Comparison of ENCODE assay signal across 29 cellular contexts in genomic region chr1:3274972-3275371, GRCh38.
DNase-seq lines count a peak whose midpoint lies in the region; ATAC-seq and TF ChIP-seq lines count a peak whose summit lies in the region.
"Had no signal": no experiment of that assay in that cellular context is flagged by ENCODE, and none has a peak within 500 bp of the region (broad histone marks: within the 10 kb centered on the region; RNA-seq: fewer than 3 reads in every experiment).

No MANE protein-coding gene starts in this region.

- no peak overlapping the region for H3K4me3 Mint-ChIP-seq in glutamatergic neuron (ENCODE audit: unreplicated experiment)
- H3K4me3 Mint-ChIP-seq: activated naive CD8-positive, alpha-beta T cell; CD4-positive, alpha-beta T cell; central memory CD8-positive, alpha-beta T cell; GM23338; mesothelial cell of epicardium; naive thymus-derived CD4-positive, alpha-beta T cell; stimulated activated naive CD8-positive, alpha-beta T cell treated with anti-CD3 and anti-CD28 coated beads, Interleukin-15, Interleukin-2, amounts not matched to agents 100 ng/mL and 50 ng/mL, for 24 hours had no signal

- no peak for DNase-seq in Right ventricle myocardium superior
- DNase-seq in cardiac septum (ENCODE audit: low spot score): no peak
- DNase-seq in astrocyte of the hippocampus (ENCODE audit: low read depth, low spot score): peak; percentile 50
- no peak for DNase-seq in neuronal stem cell (ENCODE audit: low spot score)
- no peak for DNase-seq in aorta
- DNase-seq in glutamatergic neuron: no peak
- DNase-seq in nucleus accumbens (lab: John Stamatoyannopoulos, UW): no peak
- DNase-seq: activated CD4-positive, alpha-beta T cell treated with anti-CD3 and anti-CD28 coated beads for 4 hours; activated CD8-positive, alpha-beta memory T cell treated with anti-CD3 and anti-CD28 coated beads for 24 hours; CD4-positive, alpha-beta T cell; dermis blood vessel endothelial cell; foreskin fibroblast; naive thymus-derived CD4-positive, alpha-beta T cell; NCI-H524 treated with DMSO at 0.1 percent for 48 hours; Peyer's patch; SJCRH30; stimulated activated CD4-positive, alpha-beta T cell treated with anti-CD3 and anti-CD28 coated beads, Interleukin-1b, Interleukin-23, amount 100 ng/mL, for 48 hours; T1000; testis; WERI-Rb-1 had no signal

- peaks cover 7% of the 10 kb centered on the region for H3K79me1 ChIP-seq in neuronal stem cell (ENCODE audit: low read depth, low read length)

- H2AFZ ChIP-seq in neuronal stem cell (ENCODE audit: low read length): no peak overlapping the region
- H2AFZ ChIP-seq: GM23338 had no signal

- WGBS in neuronal stem cell (ENCODE audit: extremely low coverage in 2 of 2, insufficient read length in 2 of 2, insufficient replicate concordance in 1 of 2), 2 donors: no CpG with 5 or more reads among the region's 12 CpGs
- WGBS in aorta, 2 donors: 69% methylated on average over 11 to 12 of the region's 12 CpGs

- H3K27me3 Mint-ChIP-seq in glutamatergic neuron (ENCODE audit: unreplicated experiment): peaks cover 2% of the 10 kb centered on the region
- H3K27me3 Mint-ChIP-seq: activated naive CD8-positive, alpha-beta T cell; CD4-positive, alpha-beta T cell; central memory CD8-positive, alpha-beta T cell; naive thymus-derived CD4-positive, alpha-beta T cell; stimulated activated naive CD8-positive, alpha-beta T cell treated with anti-CD3 and anti-CD28 coated beads, Interleukin-15, Interleukin-2, amounts not matched to agents 100 ng/mL and 50 ng/mL, for 24 hours had no signal

- no peak overlapping the region for H3K4me3 ChIP-seq in neuronal stem cell (ENCODE audit: low read length in 2 of 2)
- H3K4me3 ChIP-seq in aorta (ENCODE audit: low read length in 2 of 2): no peak overlapping the region
- H3K4me3 ChIP-seq: esophagus muscularis mucosa, GM23338, K562, Peyer's patch, SJCRH30, testis, vagina had no signal

- peaks cover 4% of the 10 kb centered on the region for H3K36me3 Mint-ChIP-seq in glutamatergic neuron (ENCODE audit: unreplicated experiment)
- H3K36me3 Mint-ChIP-seq: activated naive CD8-positive, alpha-beta T cell; mesothelial cell of epicardium; naive thymus-derived CD4-positive, alpha-beta T cell had no signal

- no peak overlapping the region for H3K4ac ChIP-seq in neuronal stem cell (ENCODE audit: low read length)

- H3K18ac ChIP-seq in neuronal stem cell (ENCODE audit: low read length): peak overlapping the region; percentile 29

- peak overlapping the region; percentile 22 for H3K23ac ChIP-seq in neuronal stem cell (ENCODE audit: low read depth, low read length, poor library complexity)

- H3K36me3 ChIP-seq in neuronal stem cell (replicated peaks in 1 of 2; ENCODE audit: control insufficient read depth in 2 of 2, insufficient read depth in 2 of 2, low read length in 2 of 2) (peaks cover 0 to 2% of the 10 kb centered on the region in 2 donors), aorta (ENCODE audit: control insufficient read depth in 1 of 2, insufficient read depth in 2 of 2, low read length in 1 of 2) (no peaks in the 10 kb centered on the region)
- H3K36me3 ChIP-seq: esophagus muscularis mucosa, Peyer's patch, SJCRH30, vagina, WERI-Rb-1 had no signal

- H3K27ac ChIP-seq in neuronal stem cell (replicated peaks; ENCODE audit: low read length): no peak overlapping the region
- H3K27ac ChIP-seq in aorta (ENCODE audit: low read depth in 1 of 2, low read length in 2 of 2): peak overlapping the region; percentile 87 to 93
- H3K27ac ChIP-seq: Peyer's patch, SJCRH30, testis, vagina, WERI-Rb-1 had no signal

- intact Hi-C loops in Right ventricle myocardium superior (cut with DNase I): loop anchor here (10.0 kb wide), 1 partner anchor 260 kb away; no protein-coding TSS in a partner anchor
- intact Hi-C loops in cardiac septum (cut with DNase I): no loop called here
- intact Hi-C loops in aorta (cut with DNase I): loop anchor here (5.0 kb wide), 4 partner anchors 37 to 198 kb away; no protein-coding TSS in a partner anchor

- H4K8ac ChIP-seq in neuronal stem cell (ENCODE audit: low read depth, low read length): no peak overlapping the region

- peaks cover 3% of the 10 kb centered on the region for H3K9me3 Mint-ChIP-seq in glutamatergic neuron (ENCODE audit: unreplicated experiment)
- H3K9me3 Mint-ChIP-seq: CD4-positive, alpha-beta T cell; central memory CD8-positive, alpha-beta T cell; mesothelial cell of epicardium; naive thymus-derived CD4-positive, alpha-beta T cell; stimulated activated naive CD8-positive, alpha-beta T cell treated with anti-CD3 and anti-CD28 coated beads, Interleukin-15, Interleukin-2, amounts not matched to agents 100 ng/mL and 50 ng/mL, for 24 hours had no signal

- H4K91ac ChIP-seq in neuronal stem cell (ENCODE audit: low read depth, low read length, poor library complexity): no peak overlapping the region

- H2BK12ac ChIP-seq in neuronal stem cell (ENCODE audit: low read length): no peak overlapping the region

- no peak for TF ChIP-seq CTCF in glutamatergic neuron (IDR thresholded peaks at IDR 0.05; ENCODE audit: partially characterized antibody, unreplicated experiment)

- peaks cover 0 to 2% of the 10 kb centered on the region in 2 donors for H3K9me3 ChIP-seq in neuronal stem cell (replicated peaks in 1 of 2; ENCODE audit: control insufficient read depth in 2 of 2, insufficient read depth in 1 of 2, low read depth in 1 of 2, low read length in 2 of 2)
- no peaks in the 10 kb centered on the region for H3K9me3 ChIP-seq in aorta (ENCODE audit: control insufficient read depth, low read length)
- H3K9me3 ChIP-seq: esophagus muscularis mucosa, Peyer's patch, SJCRH30, testis, vagina had no signal

- no peak overlapping the region for H3K9ac ChIP-seq in neuronal stem cell (ENCODE audit: low read depth, low read length, poor library complexity)

- H3K4me1 Mint-ChIP-seq in glutamatergic neuron (ENCODE audit: low read depth, unreplicated experiment): no peaks in the 10 kb centered on the region
- H3K4me1 Mint-ChIP-seq: central memory CD8-positive, alpha-beta T cell; GM23338 had no signal

- H2AK5ac ChIP-seq in neuronal stem cell (ENCODE audit: low read depth, low read length): no peak overlapping the region

- no peak overlapping the region for H2BK120ac ChIP-seq in neuronal stem cell (ENCODE audit: low read depth, low read length)

- H3K4me2 ChIP-seq in neuronal stem cell (ENCODE audit: insufficient read depth, low read length, poor library complexity, severe bottlenecking): no peak overlapping the region
- H3K4me2 ChIP-seq: GM23338 had no signal

- no peak overlapping the region for H2BK15ac ChIP-seq in neuronal stem cell (ENCODE audit: low read length)

- H3K4me1 ChIP-seq in neuronal stem cell (ENCODE audit: control insufficient read depth in 2 of 2, insufficient read depth in 1 of 2, low read depth in 1 of 2, low read length in 2 of 2) (peaks cover 0 to 7% of the 10 kb centered on the region in 2 donors), aorta (ENCODE audit: control insufficient read depth in 1 of 2, insufficient read depth in 2 of 2, low read length in 2 of 2) (peaks cover 0 to 2% of the 10 kb centered on the region in 2 donors)
- H3K4me1 ChIP-seq: Peyer's patch, SJCRH30 had no signal

- no peak overlapping the region for H3K14ac ChIP-seq in neuronal stem cell (ENCODE audit: low read length)

- H3K27me3 ChIP-seq in neuronal stem cell (ENCODE audit: control insufficient read depth in 3 of 3, insufficient read depth in 3 of 3, low read depth in 1 of 3, low read length in 3 of 3): peaks cover 0 to 79% (median 2%) of the 10 kb centered on the region in 3 experiments
- no peaks in the 10 kb centered on the region for H3K27me3 ChIP-seq in aorta (ENCODE audit: control insufficient read depth in 1 of 2, insufficient read depth in 2 of 2, low read length in 1 of 2)
- H3K27me3 ChIP-seq: Peyer's patch, SJCRH30, testis, vagina had no signal

- H2BK5ac ChIP-seq in neuronal stem cell (ENCODE audit: low read length): no peak overlapping the region

- ATAC-seq in Right ventricle myocardium superior (ENCODE audit: poor library complexity) (peak; percentile 32), aorta (ENCODE audit: low FRiP score) (no peak), HG02870 (IDR thresholded peaks at IDR 0.05; ENCODE audit: unreplicated experiment) (no peak)
- ATAC-seq: GM23338; K562; naive thymus-derived CD4-positive, alpha-beta T cell had no signal

- H3K27ac Mint-ChIP-seq in glutamatergic neuron (ENCODE audit: unreplicated experiment): no peak overlapping the region
- H3K27ac Mint-ChIP-seq: activated naive CD8-positive, alpha-beta T cell; CD4-positive, alpha-beta T cell; GM23338; mesothelial cell of epicardium; naive thymus-derived CD4-positive, alpha-beta T cell; stimulated activated naive CD8-positive, alpha-beta T cell treated with anti-CD3 and anti-CD28 coated beads, Interleukin-15, Interleukin-2, amounts not matched to agents 100 ng/mL and 50 ng/mL, for 24 hours had no signal
